Comparison of ENCODE assay signal across 2 cellular contexts in the genomic region with DNA sequence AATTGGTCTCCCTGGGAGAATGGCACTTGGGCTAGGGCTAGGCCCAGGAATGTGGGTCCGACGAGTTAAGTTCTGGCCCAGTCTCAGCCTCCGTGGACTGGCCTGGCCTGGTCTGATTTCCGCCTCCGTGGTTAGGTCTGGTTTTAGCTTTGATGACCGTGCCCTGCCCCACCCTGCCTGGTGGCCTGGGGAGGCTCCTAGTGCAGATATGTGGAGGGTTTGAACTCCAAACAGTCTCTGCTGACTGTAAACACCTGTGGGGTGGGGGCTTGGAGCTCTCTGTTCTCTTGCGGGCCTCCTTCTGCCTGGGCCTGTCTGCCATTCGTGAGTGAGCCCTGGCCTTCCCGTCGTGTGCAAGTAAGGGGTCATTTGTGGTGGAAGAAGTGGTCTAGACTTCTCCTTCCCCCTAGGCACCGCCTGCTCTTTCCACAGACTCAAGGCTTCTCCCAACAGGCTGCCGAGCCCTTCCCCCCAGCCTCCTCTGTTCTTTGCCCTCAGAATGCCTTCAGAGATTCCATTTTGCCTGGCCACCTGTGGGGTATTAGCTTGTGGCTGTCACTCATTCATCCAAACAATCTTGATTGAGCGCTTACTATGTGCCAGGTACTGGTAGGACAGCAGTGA.
TF ChIP-seq lines count a peak whose summit lies in the region.

No MANE protein-coding gene starts in this region.

TF ChIP-seq in SK-N-SH, 30 proteins besides CTCF, POLR2A, EP300 and RAD21 (continued from another document):
- TF ChIP-seq, protein P1, sequence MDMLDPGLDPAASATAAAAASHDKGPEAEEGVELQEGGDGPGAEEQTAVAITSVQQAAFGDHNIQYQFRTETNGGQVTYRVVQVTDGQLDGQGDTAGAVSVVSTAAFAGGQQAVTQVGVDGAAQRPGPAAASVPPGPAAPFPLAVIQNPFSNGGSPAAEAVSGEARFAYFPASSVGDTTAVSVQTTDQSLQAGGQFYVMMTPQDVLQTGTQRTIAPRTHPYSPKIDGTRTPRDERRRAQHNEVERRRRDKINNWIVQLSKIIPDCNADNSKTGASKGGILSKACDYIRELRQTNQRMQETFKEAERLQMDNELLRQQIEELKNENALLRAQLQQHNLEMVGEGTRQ (IDR thresholded peaks at IDR 0.05; ENCODE audit: borderline replicate concordance, low read depth, low read length), result no peak
- TF ChIP-seq RFX5 (IDR thresholded peaks at IDR 0.05; ENCODE audit: low read length), result no peak

TF ChIP-seq in SK-N-SH treated with all-trans-retinoic acid at 6 μM for 48 hours, 23 proteins besides CTCF, POLR2A, EP300 and RAD21 (continued from another document):
- TF ChIP-seq, protein P2, sequence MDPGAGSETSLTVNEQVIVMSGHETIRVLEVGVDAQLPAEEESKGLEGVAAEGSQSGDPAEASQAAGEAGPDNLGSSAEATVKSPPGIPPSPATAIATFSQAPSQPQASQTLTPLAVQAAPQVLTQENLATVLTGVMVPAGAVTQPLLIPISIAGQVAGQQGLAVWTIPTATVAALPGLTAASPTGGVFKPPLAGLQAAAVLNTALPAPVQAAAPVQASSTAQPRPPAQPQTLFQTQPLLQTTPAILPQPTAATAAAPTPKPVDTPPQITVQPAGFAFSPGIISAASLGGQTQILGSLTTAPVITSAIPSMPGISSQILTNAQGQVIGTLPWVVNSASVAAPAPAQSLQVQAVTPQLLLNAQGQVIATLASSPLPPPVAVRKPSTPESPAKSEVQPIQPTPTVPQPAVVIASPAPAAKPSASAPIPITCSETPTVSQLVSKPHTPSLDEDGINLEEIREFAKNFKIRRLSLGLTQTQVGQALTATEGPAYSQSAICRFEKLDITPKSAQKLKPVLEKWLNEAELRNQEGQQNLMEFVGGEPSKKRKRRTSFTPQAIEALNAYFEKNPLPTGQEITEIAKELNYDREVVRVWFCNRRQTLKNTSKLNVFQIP (CRISPR knock-in tag; IDR thresholded peaks at IDR 0.05; ENCODE audit: borderline replicate concordance, low read depth), result no peak
- TF ChIP-seq, protein P3, sequence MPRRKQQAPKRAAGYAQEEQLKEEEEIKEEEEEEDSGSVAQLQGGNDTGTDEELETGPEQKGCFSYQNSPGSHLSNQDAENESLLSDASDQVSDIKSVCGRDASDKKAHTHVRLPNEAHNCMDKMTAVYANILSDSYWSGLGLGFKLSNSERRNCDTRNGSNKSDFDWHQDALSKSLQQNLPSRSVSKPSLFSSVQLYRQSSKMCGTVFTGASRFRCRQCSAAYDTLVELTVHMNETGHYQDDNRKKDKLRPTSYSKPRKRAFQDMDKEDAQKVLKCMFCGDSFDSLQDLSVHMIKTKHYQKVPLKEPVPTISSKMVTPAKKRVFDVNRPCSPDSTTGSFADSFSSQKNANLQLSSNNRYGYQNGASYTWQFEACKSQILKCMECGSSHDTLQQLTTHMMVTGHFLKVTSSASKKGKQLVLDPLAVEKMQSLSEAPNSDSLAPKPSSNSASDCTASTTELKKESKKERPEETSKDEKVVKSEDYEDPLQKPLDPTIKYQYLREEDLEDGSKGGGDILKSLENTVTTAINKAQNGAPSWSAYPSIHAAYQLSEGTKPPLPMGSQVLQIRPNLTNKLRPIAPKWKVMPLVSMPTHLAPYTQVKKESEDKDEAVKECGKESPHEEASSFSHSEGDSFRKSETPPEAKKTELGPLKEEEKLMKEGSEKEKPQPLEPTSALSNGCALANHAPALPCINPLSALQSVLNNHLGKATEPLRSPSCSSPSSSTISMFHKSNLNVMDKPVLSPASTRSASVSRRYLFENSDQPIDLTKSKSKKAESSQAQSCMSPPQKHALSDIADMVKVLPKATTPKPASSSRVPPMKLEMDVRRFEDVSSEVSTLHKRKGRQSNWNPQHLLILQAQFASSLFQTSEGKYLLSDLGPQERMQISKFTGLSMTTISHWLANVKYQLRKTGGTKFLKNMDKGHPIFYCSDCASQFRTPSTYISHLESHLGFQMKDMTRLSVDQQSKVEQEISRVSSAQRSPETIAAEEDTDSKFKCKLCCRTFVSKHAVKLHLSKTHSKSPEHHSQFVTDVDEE (CRISPR knock-in tag; IDR thresholded peaks at IDR 0.05), result no peak
- TF ChIP-seq ESRRG (CRISPR knock-in tag; IDR thresholded peaks at IDR 0.05), result no peak
- TF ChIP-seq GLIS3 (CRISPR knock-in tag; IDR thresholded peaks at IDR 0.05), result no peak
- TF ChIP-seq BACH2 (CRISPR knock-in tag; IDR thresholded peaks at IDR 0.05; ENCODE audit: borderline replicate concordance), result no peak
- TF ChIP-seq, protein P4, sequence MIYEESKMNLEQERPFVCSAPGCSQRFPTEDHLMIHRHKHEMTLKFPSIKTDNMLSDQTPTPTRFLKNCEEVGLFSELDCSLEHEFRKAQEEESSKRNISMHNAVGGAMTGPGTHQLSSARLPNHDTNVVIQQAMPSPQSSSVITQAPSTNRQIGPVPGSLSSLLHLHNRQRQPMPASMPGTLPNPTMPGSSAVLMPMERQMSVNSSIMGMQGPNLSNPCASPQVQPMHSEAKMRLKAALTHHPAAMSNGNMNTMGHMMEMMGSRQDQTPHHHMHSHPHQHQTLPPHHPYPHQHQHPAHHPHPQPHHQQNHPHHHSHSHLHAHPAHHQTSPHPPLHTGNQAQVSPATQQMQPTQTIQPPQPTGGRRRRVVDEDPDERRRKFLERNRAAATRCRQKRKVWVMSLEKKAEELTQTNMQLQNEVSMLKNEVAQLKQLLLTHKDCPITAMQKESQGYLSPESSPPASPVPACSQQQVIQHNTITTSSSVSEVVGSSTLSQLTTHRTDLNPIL (CRISPR knock-in tag; IDR thresholded peaks at IDR 0.05; ENCODE audit: low read depth), result no peak
- no peak for TF ChIP-seq SNAI2 (CRISPR knock-in tag; IDR thresholded peaks at IDR 0.05)
